Comparison of ENCODE assay signal across 8 cellular contexts in the genomic region with DNA sequence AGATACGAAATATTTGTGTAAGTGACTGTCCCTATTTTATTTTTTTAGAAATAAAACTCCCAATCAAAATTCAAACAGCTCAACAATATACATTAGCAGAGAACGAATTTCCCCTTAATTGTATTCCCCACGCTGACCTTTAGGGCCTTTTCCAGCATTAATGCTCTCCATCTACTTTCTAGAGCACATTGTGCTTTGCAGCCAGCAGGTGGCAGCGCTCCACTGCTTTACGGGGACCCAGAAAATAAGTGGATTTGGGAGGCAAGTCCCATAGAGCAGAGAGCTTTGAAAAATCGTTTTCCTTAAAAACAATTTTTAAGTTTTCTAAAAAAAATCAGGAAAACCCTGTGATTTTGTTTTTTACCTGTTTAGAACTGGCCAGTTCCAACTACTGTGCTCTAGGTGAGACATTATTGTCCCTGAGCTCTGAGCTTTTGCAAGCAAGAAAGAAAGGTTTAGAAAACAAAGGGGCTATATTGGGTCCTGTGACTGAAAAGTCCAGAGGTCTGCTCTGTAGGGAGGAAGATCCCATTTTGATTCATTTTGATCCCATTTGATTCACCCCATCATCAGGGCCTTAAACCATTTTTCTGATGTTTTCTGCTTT.
DNase-seq lines count a peak whose midpoint lies in the region; FAIRE-seq and TF ChIP-seq lines count a peak whose summit lies in the region.

No MANE protein-coding gene starts in this region.

- no peaks in the 10 kb centered on the region for H3K27me3 Mint-ChIP-seq in CD4-positive, alpha-beta memory T cell
- H3K27me3 Mint-ChIP-seq in activated T-helper 2 cell treated with anti-CD3 and anti-CD28 coated beads, Interferon-gamma antibody, Interleukin-2, Interleukin-4, amounts not matched to agents 10 μg/mL and 5 μg/mL and 100 μg/mL, durations not matched to agents 14 hours and 24 hours and 36 hours (ENCODE audit: low read depth), result no peaks in the 10 kb centered on the region

- no peak overlapping the region for H3K4me3 Mint-ChIP-seq in CD4-positive, alpha-beta memory T cell
- no peak overlapping the region for H3K4me3 Mint-ChIP-seq in activated T-helper 2 cell treated with anti-CD3 and anti-CD28 coated beads, Interferon-gamma antibody, Interleukin-2, Interleukin-4, amounts not matched to agents 10 μg/mL and 5 μg/mL and 100 μg/mL, durations not matched to agents 14 hours and 24 hours and 36 hours (ENCODE audit: low read depth)

- no peaks in the 10 kb centered on the region for H3K9me3 ChIP-seq in CD4-positive, alpha-beta memory T cell (ENCODE audit: control insufficient read depth in 1 of 2, low read length in 2 of 2)

- FAIRE-seq in GM19239 (lab: Jason Lieb, UNC), result peak; percentile 85

- no peaks in the 10 kb centered on the region for H3K36me3 ChIP-seq in CD4-positive, alpha-beta memory T cell (ENCODE audit: insufficient read depth, low read length)
- no peaks in the 10 kb centered on the region for H3K36me3 ChIP-seq in brain microvascular endothelial cell (replicated peaks)

- H3K9me3 Mint-ChIP-seq in CD4-positive, alpha-beta memory T cell, result no peaks in the 10 kb centered on the region
- H3K9me3 Mint-ChIP-seq in activated T-helper 2 cell treated with anti-CD3 and anti-CD28 coated beads, Interferon-gamma antibody, Interleukin-2, Interleukin-4, amounts not matched to agents 10 μg/mL and 5 μg/mL and 100 μg/mL, durations not matched to agents 14 hours and 24 hours and 36 hours, result no peaks in the 10 kb centered on the region

- H3K36me3 Mint-ChIP-seq in CD4-positive, alpha-beta memory T cell, result no peaks in the 10 kb centered on the region
- no peaks in the 10 kb centered on the region for H3K36me3 Mint-ChIP-seq in activated T-helper 2 cell treated with anti-CD3 and anti-CD28 coated beads, Interferon-gamma antibody, Interleukin-2, Interleukin-4, amounts not matched to agents 10 μg/mL and 5 μg/mL and 100 μg/mL, durations not matched to agents 14 hours and 24 hours and 36 hours (ENCODE audit: low read depth)

- no peaks in the 10 kb centered on the region for H3K27me3 ChIP-seq in CD4-positive, alpha-beta memory T cell (ENCODE audit: insufficient read depth, low read length)
- no peaks in the 10 kb centered on the region for H3K27me3 ChIP-seq in brain microvascular endothelial cell (replicated peaks)

- intact Hi-C loops in CD4-positive, alpha-beta memory T cell (cut with micrococcal nuclease), result loop anchor here (5.0 to 10.0 kb wide), 4 partner anchors 116 to 1456 kb away; no protein-coding TSS in a partner anchor
- intact Hi-C loops in activated T-helper 2 cell treated with anti-CD3 and anti-CD28 coated beads, Interferon-gamma antibody, Interleukin-2, Interleukin-4, amounts not matched to agents 10 μg/mL and 5 μg/mL and 100 μg/mL, durations not matched to agents 14 hours and 24 hours and 36 hours (cut with micrococcal nuclease), result loop anchor here (5.0 kb wide), 1 partner anchor 761 kb away; no protein-coding TSS in a partner anchor

- CTCF ChIA-PET in CD4-positive, alpha-beta memory T cell (lab: Charles Lee; ENCODE audit: partially characterized antibody), result interaction anchor here (0.6 to 5.0 kb wide), 37 partner anchors 7 to 1583 kb away, joined by 3 to 47 read pairs (median 5); a partner anchor contains a TSS

- TF ChIP-seq CTCF in LNCAP (IDR thresholded peaks at IDR 0.05), result peak; percentile 88
- peak; percentile 92 for TF ChIP-seq CTCF in brain microvascular endothelial cell (IDR thresholded peaks at IDR 0.05; ENCODE audit: low read depth, low read length, missing control alignments)

- POLR2A ChIA-PET in CD4-positive, alpha-beta memory T cell (lab: Charles Lee; ENCODE audit: partially characterized antibody), result interaction anchor here (0.6 kb wide), 1 partner anchor 18 kb away, joined by 3 read pairs; no protein-coding TSS in a partner anchor

- H3K27ac Mint-ChIP-seq in CD4-positive, alpha-beta memory T cell, result no peak overlapping the region
- H3K27ac Mint-ChIP-seq in activated T-helper 2 cell treated with anti-CD3 and anti-CD28 coated beads, Interferon-gamma antibody, Interleukin-2, Interleukin-4, amounts not matched to agents 10 μg/mL and 5 μg/mL and 100 μg/mL, durations not matched to agents 14 hours and 24 hours and 36 hours, result no peak overlapping the region

- in situ Hi-C loops in brain microvascular endothelial cell (cut with HindIII; ENCODE audit: low pct_ligation_motif_present, low sequenced_read_pairs), result no loop called here

- peak in 4 of 5 donors; percentile 9 to 23 (median 17) for DNase-seq in CD4-positive, alpha-beta memory T cell
- peak; percentile 19 for DNase-seq in GM19239 (ENCODE audit: insufficient read length, low spot score)
- peak; percentile 63 for DNase-seq in RPMI8226
- DNase-seq in brain microvascular endothelial cell, result peak; percentile 33
- peak; percentile 67 for DNase-seq in iris pigment epithelial cell (ENCODE audit: low read depth)
- DNase-seq in stimulated activated CD4-positive, alpha-beta T cell treated with anti-CD3 and anti-CD28 coated beads, Interleukin-4, amount 100 ng/mL, for 24 hours, result peak; percentile 35
- no peak for DNase-seq in activated T-helper 2 cell treated with anti-CD3 and anti-CD28 coated beads, Interferon-gamma antibody, Interleukin-2, Interleukin-4, amounts not matched to agents 10 μg/mL and 5 μg/mL and 100 μg/mL, durations not matched to agents 14 hours and 24 hours and 36 hours (ENCODE audit: low spot score)

- no peak overlapping the region for H3K4me3 ChIP-seq in CD4-positive, alpha-beta memory T cell (ENCODE audit: low read length in 2 of 2)
- H3K4me3 ChIP-seq in brain microvascular endothelial cell (ENCODE audit: low read depth, low read length), result no peak overlapping the region

- no peaks in the 10 kb centered on the region for H3K4me1 ChIP-seq in CD4-positive, alpha-beta memory T cell (ENCODE audit: insufficient read depth, low read length)

- H3K27ac ChIP-seq in CD4-positive, alpha-beta memory T cell (ENCODE audit: low read depth, low read length), result no peak overlapping the region
- H3K27ac ChIP-seq in brain microvascular endothelial cell, result no peak overlapping the region

- H3K4me1 Mint-ChIP-seq in CD4-positive, alpha-beta memory T cell, result peaks cover 0 to 12% (median 1%) of the 10 kb centered on the region in 4 donors
- H3K4me1 Mint-ChIP-seq in activated T-helper 2 cell treated with anti-CD3 and anti-CD28 coated beads, Interferon-gamma antibody, Interleukin-2, Interleukin-4, amounts not matched to agents 10 μg/mL and 5 μg/mL and 100 μg/mL, durations not matched to agents 14 hours and 24 hours and 36 hours (ENCODE audit: low read depth), result no peaks in the 10 kb centered on the region
